In genomic region chr17:68601565-68602266, GRCh38 we compare ENCODE assay signal across 10 cellular contexts. TPM values are rescaled to one million over a fixed set of nuclear protein-coding genes. Genes with fewer than 3 reads are reported as not detected.
DNase-seq lines count a peak whose midpoint lies in the region; ATAC-seq, FAIRE-seq and TF ChIP-seq lines count a peak whose summit lies in the region.
"Had no signal": no experiment of that assay in that cellular context is flagged by ENCODE, and none has a peak within 500 bp of the region (broad histone marks: within the 10 kb centered on the region; RNA-seq: fewer than 3 reads in every experiment).

No MANE protein-coding gene starts in this region.

- intact Hi-C loops in CD14-positive monocyte (cut with micrococcal nuclease) (loop anchor here (2.0 to 10.0 kb wide), 4 partner anchors 34 to 153 kb away; partner anchors contain the start of gene PRKAR1A (in 2 of the 2)), heart left ventricle (cut with DNase I) (loop anchor here in 4 of 10 donors (2.0 to 10.0 kb wide), 5 partner anchors 134 to 156 kb away; no protein-coding TSS in a partner anchor)

- peak overlapping the region in 11 of 12 donors; percentile 64 to 97 (median 75) for H3K4me3 ChIP-seq in heart left ventricle

- H3K27me3 Mint-ChIP-seq in CD14-positive monocyte (ENCODE audit: low read depth in 3 of 3) = peaks cover 42 to 59% (median 51%) of the 10 kb centered on the region in 3 donors
- H3K27me3 Mint-ChIP-seq in T-cell = peaks cover 63 to 70% of the 10 kb centered on the region in 2 donors
- peaks cover 60% of the 10 kb centered on the region for H3K27me3 Mint-ChIP-seq in osteocyte (ENCODE audit: unreplicated experiment)

- CTCF ChIA-PET in T-cell (lab: Charles Lee) = no interaction called here

- FAIRE-seq in GM19239 (lab: Jason Lieb, UNC) = no peak

- peak overlapping the region; percentile 74 to 87 for H3K4me3 Mint-ChIP-seq in CD14-positive monocyte
- H3K4me3 Mint-ChIP-seq in T-cell = peak overlapping the region; percentile 14 to 61 (median 32)
- H3K4me3 Mint-ChIP-seq in osteocyte (ENCODE audit: unreplicated experiment) = peak overlapping the region; percentile 57
- H3K4me3 Mint-ChIP-seq: activated CD8-positive, alpha-beta T cell treated with anti-CD3 and anti-CD28 coated beads, Interleukin-2, amount 10 ng/mL, durations not matched to agents 7 days and 5 days had no signal

- 44 to 58% (median 50%) methylated on average over 6 of the region's 6 CpGs for WGBS in heart left ventricle, 4 donors

- no peak for TF ChIP-seq POLR2A in heart left ventricle (IDR thresholded peaks at IDR 0.05)

- peaks cover 0 to 15% (median 0%) of the 10 kb centered on the region in 9 donors for H3K27me3 ChIP-seq in heart left ventricle

- H3K9me3 ChIP-seq in heart left ventricle = no peaks in the 10 kb centered on the region

- no peaks in the 10 kb centered on the region for H3K36me3 ChIP-seq in heart left ventricle

- H3K4me1 ChIP-seq in heart left ventricle = peaks cover 0 to 52% (median 10%) of the 10 kb centered on the region in 12 donors

- DNase-seq in CD14-positive monocyte (ENCODE audit: low spot score) (peak; percentile 86), T-cell (no peak), heart left ventricle (peak in 3 of 5 donors; percentile 19 to 45 (median 42)), osteocyte (ENCODE audit: extremely low spot score, unreplicated experiment) (peak; percentile 40), GM19239 (ENCODE audit: insufficient read length, low spot score) (no peak), cerebellum (ENCODE audit: low spot score) (no peak)
- DNase-seq: activated CD8-positive, alpha-beta T cell treated with anti-CD3 and anti-CD28 coated beads, Interleukin-2, amount 10 ng/mL, durations not matched to agents 7 days and 5 days had no signal

- H3K4me1 Mint-ChIP-seq in CD14-positive monocyte = peaks cover 51% of the 10 kb centered on the region
- peaks cover 6 to 14% (median 9%) of the 10 kb centered on the region in 3 donors for H3K4me1 Mint-ChIP-seq in T-cell
- H3K4me1 Mint-ChIP-seq in osteocyte (ENCODE audit: unreplicated experiment) = peaks cover 8% of the 10 kb centered on the region

- peak overlapping the region in 11 of 12 donors; percentile 73 to 98 (median 76) for H3K27ac ChIP-seq in heart left ventricle

- H3K9me3 Mint-ChIP-seq in CD14-positive monocyte (peaks cover 0 to 18% (median 8%) of the 10 kb centered on the region in 7 donors), T-cell (peaks cover 0 to under 1% (median 0%) of the 10 kb centered on the region in 3 donors), osteocyte (ENCODE audit: unreplicated experiment) (peaks cover under 1% of the 10 kb centered on the region)

- POLR2A ChIA-PET in T-cell (lab: Charles Lee) = no interaction called here

- TF ChIP-seq CTCF in CD14-positive monocyte (IDR thresholded peaks at IDR 0.05) (no peak), heart left ventricle (IDR thresholded peaks at IDR 0.05) (no peak), osteocyte (IDR thresholded peaks at IDR 0.05) (no peak)

- peaks cover 11 to 38% of the 10 kb centered on the region in 2 donors for H3K36me3 Mint-ChIP-seq in CD14-positive monocyte
- H3K36me3 Mint-ChIP-seq in T-cell = no peaks in the 10 kb centered on the region
- H3K36me3 Mint-ChIP-seq in osteocyte (ENCODE audit: unreplicated experiment) = no peaks in the 10 kb centered on the region

- peak overlapping the region; percentile 76 to 99 (median 95) for H3K27ac Mint-ChIP-seq in CD14-positive monocyte
- no peak overlapping the region for H3K27ac Mint-ChIP-seq in T-cell
- H3K27ac Mint-ChIP-seq in osteocyte (ENCODE audit: unreplicated experiment) = no peak overlapping the region
- H3K27ac Mint-ChIP-seq: activated CD8-positive, alpha-beta T cell treated with anti-CD3 and anti-CD28 coated beads, Interleukin-2, amount 10 ng/mL, durations not matched to agents 7 days and 5 days had no signal

- no peak for ATAC-seq in T-cell (replicated peaks in 1 of 4)
- peak in 3 of 4 donors; percentile 29 to 53 (median 47) for ATAC-seq in heart left ventricle
- no peak for ATAC-seq in HG02938 (IDR thresholded peaks at IDR 0.05; ENCODE audit: unreplicated experiment)
- ATAC-seq in HG03039 (IDR thresholded peaks at IDR 0.05; ENCODE audit: unreplicated experiment) = no peak

RNA-seq across cellular contexts. Expression of gene FAM20A, which starts 0.5 kb away (rescaled TPM):
- polyA plus RNA-seq in CD14-positive monocyte = 1 to 10 TPM in 1 of 2 donors, not detected in 1; 1.6 TPM
- under 1 TPM in 3 of 5 donors, not detected in 2; 0.16 to 0.38 (median 0.35) TPM for total RNA-seq in T-cell
- total RNA-seq in heart left ventricle = 10 to 100 TPM in 3 of 9 donors, 1 to 10 TPM in 6; 5.1 to 37.9 (median 8.8) TPM
- polyA plus RNA-seq in heart left ventricle = 10 to 100 TPM in 1 of 2 donors, 1 to 10 TPM in 1; 2.6 to 10.9 TPM
- total RNA-seq in osteocyte = not detected in 2 replicates
- total RNA-seq in cerebellum = 2.8 TPM
- total RNA-seq: activated CD8-positive, alpha-beta T cell treated with anti-CD3 and anti-CD28 coated beads, Interleukin-2, amount 10 ng/mL, durations not matched to agents 7 days and 5 days; dermis microvascular lymphatic vessel endothelial cell had no signal

Comparison
In these comparisons a context has a peak if more than half of its experiments do, and no peak if none do; other contexts are left out.
1. DNase-seq: peak in CD14-positive monocyte (single experiment), heart left ventricle (3 of 5) and osteocyte (single experiment); none in T-cell (0 of 34), GM19239 (single experiment) and cerebellum (single experiment).
2. H3K27ac Mint-ChIP-seq: peak in CD14-positive monocyte (7 of 7); none in T-cell (0 of 2) and osteocyte (single experiment).
3. ATAC-seq: peak in heart left ventricle (3 of 4); none in T-cell (0 of 4), HG02938 (single experiment) and HG03039 (single experiment).
4. Peak in every context shown above with its lines, with median percentiles within 50 percentile points of each other: H3K4me3 Mint-ChIP-seq.